8 cellular contexts compared by ENCODE assay signal in the genomic region with DNA sequence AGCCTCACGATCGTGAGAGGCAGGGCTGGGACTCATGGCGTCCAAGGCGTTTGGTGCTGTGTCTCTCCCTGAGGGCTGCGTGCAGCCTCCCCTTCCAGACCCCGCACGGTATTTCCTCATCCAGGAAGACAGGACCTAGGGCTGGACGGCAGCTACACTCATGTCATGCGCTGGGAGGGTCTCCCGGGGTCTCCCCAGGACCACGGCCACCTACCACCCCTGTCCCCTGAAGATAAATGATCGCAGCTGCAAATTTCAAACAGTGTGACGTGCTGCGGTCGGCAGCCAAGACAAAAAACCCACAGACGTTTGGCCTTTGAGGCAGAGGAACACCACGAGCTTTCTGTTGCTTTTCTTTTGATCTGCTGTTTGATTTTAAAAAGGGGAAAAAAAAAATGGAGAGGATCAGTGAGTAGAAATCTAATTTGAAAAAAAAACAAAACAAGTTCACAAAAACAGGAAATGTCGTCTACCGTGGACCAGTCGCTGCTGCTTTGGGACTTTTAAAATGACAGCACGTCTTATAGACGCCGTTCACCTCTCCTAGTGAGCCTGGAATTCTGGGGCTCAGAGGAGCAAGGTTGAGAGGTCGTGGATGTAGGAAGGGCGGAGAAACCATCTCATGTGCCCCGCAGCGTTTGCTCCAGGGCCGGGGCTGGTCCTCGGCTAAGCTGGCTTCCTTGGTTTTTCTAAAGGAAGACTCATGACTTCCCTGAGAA.
DNase-seq lines count a peak whose midpoint lies in the region.

No MANE protein-coding gene starts in this region.

- H3K27me3 ChIP-seq in CD4-positive, alpha-beta memory T cell (ENCODE audit: insufficient read depth, low read length), result no peaks in the 10 kb centered on the region
- H3K27me3 ChIP-seq in iPS-20b (ENCODE audit: insufficient read depth, low read length), result no peaks in the 10 kb centered on the region

- peak overlapping the region; percentile 92 to 99 (median 96) for H3K27ac Mint-ChIP-seq in CD4-positive, alpha-beta memory T cell

- H3K36me3 ChIP-seq in CD4-positive, alpha-beta memory T cell (ENCODE audit: insufficient read depth, low read length), result no peaks in the 10 kb centered on the region
- H3K36me3 ChIP-seq in iPS-20b (ENCODE audit: insufficient read depth, low read depth, low read length), result no peaks in the 10 kb centered on the region

- POLR2A ChIA-PET in CD4-positive, alpha-beta memory T cell (lab: Charles Lee; ENCODE audit: partially characterized antibody), result interaction anchor here (0.6 to 2.7 kb wide), 22 partner anchors 8 to 387 kb away, joined by 3 to 22 read pairs (median 4); a partner anchor contains a TSS

- peak; percentile 87 to 92 (median 88) for DNase-seq in CD4-positive, alpha-beta memory T cell
- DNase-seq in LHCN-M2 (ENCODE audit: low read depth), result peak; percentile 62
- DNase-seq in activated effector memory CD4-positive, alpha-beta T cell treated with anti-CD3 and anti-CD28 coated beads, Interleukin-2, amount 50 U/mL, for 16 hours, result peak; percentile 86
- peak in 2 of 3 donors; percentile 22 to 26 for DNase-seq in stimulated activated CD4-positive, alpha-beta T cell treated with anti-CD3 and anti-CD28 coated beads, TNF-alpha, amount 100 ng/mL, for 48 hours (ENCODE audit: low read depth in 3 of 3)
- DNase-seq in NCI-H1105 treated with DMSO at 0.1 percent for 48 hours (lab: John Stamatoyannopoulos, UW), result no peak
- no peak for DNase-seq in NCI-H2227 (lab: John Stamatoyannopoulos, UW; ENCODE audit: unreplicated experiment)
- DNase-seq in HUDEP-2 (lab: John Stamatoyannopoulos, UW; ENCODE audit: unreplicated experiment in 76 of 76), result no peak

- H3K36me3 Mint-ChIP-seq in CD4-positive, alpha-beta memory T cell, result peaks cover 0 to 5% of the 10 kb centered on the region in 2 donors

- H3K9me3 Mint-ChIP-seq in CD4-positive, alpha-beta memory T cell, result peaks cover 0 to 4% (median 0%) of the 10 kb centered on the region in 8 donors

- peak overlapping the region; percentile 65 to 90 (median 83) for H3K4me3 Mint-ChIP-seq in CD4-positive, alpha-beta memory T cell

- H3K4me3 ChIP-seq in CD4-positive, alpha-beta memory T cell (ENCODE audit: low read length in 2 of 2), result peak overlapping the region; percentile 31 to 54
- no peak overlapping the region for H3K4me3 ChIP-seq in iPS-20b (ENCODE audit: low read length)

- 0 out of 2 replicates have a peak overlapping the region, but pooled peaks have one; percentile 0 for H3K9ac ChIP-seq in iPS-20b (ENCODE audit: low read depth, low read length)

- H3K4me1 Mint-ChIP-seq in CD4-positive, alpha-beta memory T cell, result peaks cover 42 to 74% (median 55%) of the 10 kb centered on the region in 4 donors

- CTCF ChIA-PET in CD4-positive, alpha-beta memory T cell (lab: Charles Lee; ENCODE audit: partially characterized antibody), result interaction anchor here (0.5 to 3.5 kb wide), 13 partner anchors 9 to 520 kb away, joined by 3 to 18 read pairs (median 3); a partner anchor contains a TSS

- H3K27ac ChIP-seq in CD4-positive, alpha-beta memory T cell (ENCODE audit: low read depth, low read length), result peak overlapping the region; percentile 78
- H3K27ac ChIP-seq in iPS-20b (ENCODE audit: low read length), result no peak overlapping the region

- no peaks in the 10 kb centered on the region for H3K9me3 ChIP-seq in CD4-positive, alpha-beta memory T cell (ENCODE audit: control insufficient read depth in 1 of 2, low read length in 2 of 2)
- H3K9me3 ChIP-seq in iPS-20b (ENCODE audit: insufficient read depth, low read depth, low read length), result no peaks in the 10 kb centered on the region

- H3K4me1 ChIP-seq in CD4-positive, alpha-beta memory T cell (ENCODE audit: insufficient read depth, low read length), result peaks cover 37% of the 10 kb centered on the region
- peaks cover 11% of the 10 kb centered on the region; the same call in 1 of the 2 replicates for H3K4me1 ChIP-seq in iPS-20b (ENCODE audit: insufficient read depth, low read length)

- no peaks in the 10 kb centered on the region for H3K27me3 Mint-ChIP-seq in CD4-positive, alpha-beta memory T cell

- intact Hi-C loops in CD4-positive, alpha-beta memory T cell (cut with micrococcal nuclease), result loop anchor here (2.0 kb wide), 3 partner anchors 38 to 264 kb away; a partner anchor contains a TSS

Comparison
In these comparisons a context has a peak if more than half of its experiments do, and no peak if none do; other contexts are left out.
1. DNase-seq: peak in CD4-positive, alpha-beta memory T cell (5 of 5), LHCN-M2 (single experiment), activated effector memory CD4-positive, alpha-beta T cell treated with anti-CD3 and anti-CD28 coated beads, Interleukin-2, amount 50 U/mL, for 16 hours (single experiment) and stimulated activated CD4-positive, alpha-beta T cell treated with anti-CD3 and anti-CD28 coated beads, TNF-alpha, amount 100 ng/mL, for 48 hours (2 of 3); none in NCI-H1105 treated with DMSO at 0.1 percent for 48 hours (single experiment), NCI-H2227 (single experiment) and HUDEP-2 (0 of 76).